Comparison of ENCODE assay signal across 18 cellular contexts in genomic region chr15:90933310-90933709, GRCh38. TPM values are rescaled to one million over a fixed set of nuclear protein-coding genes. Genes with fewer than 3 reads are reported as not detected.
DNase-seq lines count a peak whose midpoint lies in the region; ATAC-seq, FAIRE-seq and TF ChIP-seq lines count a peak whose summit lies in the region.
"Had no signal": no experiment of that assay in that cellular context is flagged by ENCODE, and none has a peak within 500 bp of the region (broad histone marks: within the 10 kb centered on the region; RNA-seq: fewer than 3 reads in every experiment).

No MANE protein-coding gene starts in this region.

- H4K20me1 ChIP-seq in OCI-LY7 (ENCODE audit: insufficient read depth, low read length) (no peaks in the 10 kb centered on the region), K562 (replicated peaks; ENCODE audit: control insufficient read depth, insufficient read depth, low read length) (no peaks in the 10 kb centered on the region), osteoblast (ENCODE audit: insufficient read depth, low read length) (peaks cover 3% of the 10 kb centered on the region)

- in situ Hi-C loops in K562 (cut with MboI), result no loop called here

- peak overlapping the region; percentile 18 for H3K27ac Mint-ChIP-seq in activated T-cell treated with anti-CD3 and anti-CD28 coated beads, Interleukin-2, amount 50 U/mL, for 72 hours

- BruUV-seq in OCI-LY7 (replicated peaks; lab: Mats Ljungman, UMichigan) (no TSS peak), K562 (replicated peaks; lab: Mats Ljungman, UMichigan) (no TSS peak)

- intact Hi-C loops in OCI-LY7 (cut with micrococcal nuclease; ENCODE audit: unreplicated experiment), result loop anchor here (5.0 kb wide), 2 partner anchors 546 to 666 kb away; partner anchors contain the start of genes IQGAP1 and NGRN
- intact Hi-C loops in K562 (cut with micrococcal nuclease), result loop anchor here (5.0 to 10.0 kb wide), 6 partner anchors 99 to 639 kb away; no protein-coding TSS in a partner anchor

- no peak for TF ChIP-seq POLR2A in K562 (conservative IDR thresholded peaks at IDR 0.05)

- peaks cover 71% of the 10 kb centered on the region for H3K4me1 Mint-ChIP-seq in activated T-cell treated with anti-CD3 and anti-CD28 coated beads, Interleukin-2, amount 50 U/mL, for 72 hours (ENCODE audit: low read depth)
- peaks cover 42% of the 10 kb centered on the region for H3K4me1 Mint-ChIP-seq in activated T-cell treated with anti-CD3 and anti-CD28 coated beads, Interleukin-2, amount 50 U/mL, for 4 hours (ENCODE audit: low read depth)

- no peak for TF ChIP-seq EP300 in K562 (IDR thresholded peaks at IDR 0.05; ENCODE audit: low read length)

- H2AFZ ChIP-seq in OCI-LY7 (ENCODE audit: low read length), result peak overlapping the region; percentile 82; the same call in 1 of the 2 replicates
- peak overlapping the region; percentile 91 for H2AFZ ChIP-seq in K562 (ENCODE audit: low read depth, low read length)
- no peak overlapping the region for H2AFZ ChIP-seq in osteoblast (ENCODE audit: low read length)

- H3K9me3 Mint-ChIP-seq in activated T-cell treated with anti-CD3 and anti-CD28 coated beads, Interleukin-2, amount 50 U/mL, for 72 hours, result no peaks in the 10 kb centered on the region
- H3K9me3 Mint-ChIP-seq in activated T-cell treated with anti-CD3 and anti-CD28 coated beads, Interleukin-2, amount 50 U/mL, for 4 hours, result no peaks in the 10 kb centered on the region

- 0% methylated on average over 1 of the region's 1 CpG for WGBS in K562 (ENCODE audit: insufficient coverage, low coverage, missing lambda C conversion rate)

- H3K36me3 ChIP-seq in OCI-LY7 (ENCODE audit: insufficient read depth, low read length) (peaks cover 6% of the 10 kb centered on the region), K562 (ENCODE audit: control insufficient read depth, insufficient read depth, low read length) (peaks cover 24% of the 10 kb centered on the region), osteoblast (ENCODE audit: insufficient read depth, low read length) (peaks cover 17% of the 10 kb centered on the region)

- H3K27ac ChIP-seq in OCI-LY7 (ENCODE audit: low read depth, low read length, poor library complexity, severe bottlenecking) (peak overlapping the region; percentile 81), K562 (ENCODE audit: extremely low read depth, low read depth, low read length) (peak overlapping the region; percentile 92), osteoblast (ENCODE audit: low read depth, low read length) (no peak overlapping the region)

- CTCF ChIA-PET in OCI-LY7 (lab: Charles Lee; ENCODE audit: unreplicated experiment) (interaction anchor here (0.6 to 5.1 kb wide), 7 partner anchors 22 to 151 kb away, joined by 3 to 41 read pairs (median 5); partner anchors contain the start of genes MAN2A2 and RCCD1), K562 (lab: Yijun Ruan, JAX; ENCODE audit: low intra/inter-chr PET ratio) (interaction anchor here (1.1 kb wide), 2 partner anchors 32 to 613 kb away, joined by 3 to 6 read pairs; no protein-coding TSS in a partner anchor)

- no peaks in the 10 kb centered on the region for H3K9me1 ChIP-seq in K562 (ENCODE audit: control insufficient read depth, insufficient read depth, low read length)

- TF ChIP-seq RAD21 in K562 (CRISPR knock-in tag; conservative IDR thresholded peaks at IDR 0.05 in 1 of 2, IDR thresholded peaks at IDR 0.05 in 1 of 2), result no peak

- H3K9me3 ChIP-seq in OCI-LY7 (ENCODE audit: low read length) (no peaks in the 10 kb centered on the region), K562 (replicated peaks; ENCODE audit: control insufficient read depth, insufficient read depth, low read depth, low read length) (no peaks in the 10 kb centered on the region), osteoblast (ENCODE audit: low read depth, low read length) (no peaks in the 10 kb centered on the region)
- H3K9me3 ChIP-seq: HAP-1, Peyer's patch had no signal

- no peak for TF ChIP-seq CTCF in OCI-LY7 (conservative IDR thresholded peaks at IDR 0.05; ENCODE audit: low read length)
- TF ChIP-seq CTCF in K562 (IDR thresholded peaks at IDR 0.05 in 2 of 3, conservative IDR thresholded peaks at IDR 0.05 in 1 of 3; ENCODE audit: insufficient read depth in 2 of 3, low read depth in 1 of 3, low read length in 3 of 3), result no peak
- TF ChIP-seq CTCF in osteoblast (IDR thresholded peaks at IDR 0.05; ENCODE audit: extremely low read depth, low read depth, low read length), result no peak

- FAIRE-seq in K562 (lab: Jason Lieb, UNC), result no peak
- FAIRE-seq: bronchial epithelial cell had no signal

- H3K36me3 Mint-ChIP-seq in activated T-cell treated with anti-CD3 and anti-CD28 coated beads, Interleukin-2, amount 50 U/mL, for 72 hours (ENCODE audit: insufficient read depth in 2 of 2), result peaks cover 3 to 18% of the 10 kb centered on the region in 2 donors
- no peaks in the 10 kb centered on the region for H3K36me3 Mint-ChIP-seq in activated T-cell treated with anti-CD3 and anti-CD28 coated beads, Interleukin-2, amount 50 U/mL, for 4 hours (ENCODE audit: insufficient read depth)

- peak overlapping the region; percentile 77 to 85; a peak in 3 of 4 replicates for H3K9ac ChIP-seq in K562 (ENCODE audit: insufficient read depth in 1 of 2, low read depth in 2 of 2, low read length in 2 of 2)

- H3K27me3 ChIP-seq in K562 (ENCODE audit: control insufficient read depth in 2 of 2, insufficient read depth in 2 of 2, low read length in 2 of 2), result no peaks in the 10 kb centered on the region
- H3K27me3 ChIP-seq in osteoblast (ENCODE audit: insufficient read depth, low read length), result no peaks in the 10 kb centered on the region
- H3K27me3 ChIP-seq: Peyer's patch had no signal

- POLR2A ChIA-PET in OCI-LY7 (lab: Charles Lee) (interaction anchor here (1.5 to 7.2 kb wide), 5 partner anchors 11 to 143 kb away, joined by 3 to 58 read pairs (median 7); partner anchors contain the start of gene RCCD1), K562 (lab: Yijun Ruan, JAX) (interaction anchor here (0.7 to 6.7 kb wide), 11 partner anchors 13 to 629 kb away, joined by 3 to 70 read pairs (median 4); partner anchors contain the start of genes MAN2A2 and RCCD1)

- H3K4me2 ChIP-seq in OCI-LY7 (ENCODE audit: low read length) (peak overlapping the region; percentile 87; the same call in 1 of the 2 replicates), K562 (ENCODE audit: insufficient read depth, low read length) (peak overlapping the region; percentile 93; the same call in 1 of the 2 replicates), osteoblast (ENCODE audit: insufficient read depth, low read length) (no peak overlapping the region)

- peak overlapping the region; percentile 97 to 99 for H3K4me3 Mint-ChIP-seq in activated T-cell treated with anti-CD3 and anti-CD28 coated beads, Interleukin-2, amount 50 U/mL, for 72 hours
- no peak overlapping the region for H3K4me3 Mint-ChIP-seq in activated T-cell treated with anti-CD3 and anti-CD28 coated beads, Interleukin-2, amount 50 U/mL, for 4 hours

- ATAC-seq in activated T-cell treated with anti-CD3 and anti-CD28 coated beads, Interleukin-2, amount 50 U/mL, for 72 hours (replicated peaks in 1 of 2), result no peak
- no peak for ATAC-seq in activated T-cell treated with anti-CD3 and anti-CD28 coated beads, Interleukin-2, amount 50 U/mL, for 4 hours
- no peak for ATAC-seq in K562
- no peak for ATAC-seq in GM19455 (IDR thresholded peaks at IDR 0.05; ENCODE audit: unreplicated experiment)
- ATAC-seq: activated CD4-positive, CD25-positive, alpha-beta regulatory T cell treated with anti-CD3 and anti-CD28 coated beads, Interleukin-2, amount 50 U/mL, for 24 hours had no signal

- H3K4me1 ChIP-seq in OCI-LY7 (ENCODE audit: insufficient read depth, low read length, poor library complexity, severe bottlenecking), result peaks cover 58% of the 10 kb centered on the region
- peaks cover 44 to 69% of the 10 kb centered on the region in 2 experiments for H3K4me1 ChIP-seq in K562 (replicated peaks in 1 of 2; ENCODE audit: control insufficient read depth in 2 of 2, insufficient read depth in 2 of 2, low read length in 2 of 2)
- peaks cover 36% of the 10 kb centered on the region for H3K4me1 ChIP-seq in osteoblast (ENCODE audit: insufficient read depth, low read length)

- no peaks in the 10 kb centered on the region for H3K27me3 Mint-ChIP-seq in activated T-cell treated with anti-CD3 and anti-CD28 coated beads, Interleukin-2, amount 50 U/mL, for 72 hours (ENCODE audit: low read depth)
- H3K27me3 Mint-ChIP-seq in activated T-cell treated with anti-CD3 and anti-CD28 coated beads, Interleukin-2, amount 50 U/mL, for 4 hours (ENCODE audit: low read depth), result no peaks in the 10 kb centered on the region

- DNase-seq in activated T-cell treated with anti-CD3 and anti-CD28 coated beads, Interleukin-2, amount 50 U/mL, for 72 hours, result no peak
- DNase-seq in activated T-cell treated with anti-CD3 and anti-CD28 coated beads, Interleukin-2, amount 50 U/mL, for 4 hours, result no peak
- DNase-seq in OCI-LY7 (ENCODE audit: low spot score) (no peak), K562 (ENCODE audit: extremely low read depth in 1 of 4, low spot score in 3 of 4) (peak in 2 of 4 experiments; percentile 38 to 57), osteoblast (ENCODE audit: insufficient read length, low spot score, missing footprints) (peak; percentile 46), A172 (ENCODE audit: low spot score) (no peak), activated gamma-delta T cell (lab: John Stamatoyannopoulos, UW) (no peak)
- DNase-seq: effector CD4-positive, alpha-beta T cell; GF-D8; hippocampal formation; midbrain; NCI-H2081 treated with DMSO at 0.1 percent for 48 hours; Peyer's patch; stimulated activated naive CD4-positive, alpha-beta T cell treated with Interleukin-2 at 50 U/mL for 16 hours had no signal

- no peaks in the 10 kb centered on the region for H3K9me2 ChIP-seq in OCI-LY7 (ENCODE audit: insufficient read depth, low read length)

- H3K79me2 ChIP-seq in OCI-LY7 (ENCODE audit: insufficient read depth, low read depth, low read length) (peaks cover 17% of the 10 kb centered on the region; the same call in 1 of the 2 replicates), K562 (ENCODE audit: control insufficient read depth, insufficient read depth, low read length) (peaks cover 57% of the 10 kb centered on the region), osteoblast (ENCODE audit: insufficient read depth, low read length) (peaks cover 26% of the 10 kb centered on the region)

- no peak overlapping the region for H3K4me3 ChIP-seq in OCI-LY7 (ENCODE audit: low read depth, low read length, poor library complexity, severe bottlenecking)
- no peak overlapping the region for H3K4me3 ChIP-seq in K562
- H3K4me3 ChIP-seq in osteoblast (ENCODE audit: insufficient read depth, low read length), result no peak overlapping the region
- H3K4me3 ChIP-seq: Peyer's patch had no signal

RNA-seq across cellular contexts. Expression of gene HDDC3, which starts 1.0 kb away (rescaled TPM):
- total RNA-seq in activated T-cell treated with anti-CD3 and anti-CD28 coated beads, Interleukin-2, amount 50 U/mL, for 72 hours, result 10 to 100 TPM; 37.6 to 53.7 TPM
- 10 to 100 TPM; 39.9 to 43.6 (median 40.0) TPM for total RNA-seq in activated T-cell treated with anti-CD3 and anti-CD28 coated beads, Interleukin-2, amount 50 U/mL, for 4 hours
- total RNA-seq in OCI-LY7 (2014; rRNA removed; shearing (Covaris generic)), result 31.8 and 35.8 TPM in 2 replicates
- 38.6 and 39.7 TPM in 2 replicates for total RNA-seq in OCI-LY7 (2022)
- total RNA-seq in K562 (2011; cell fraction: chromatin; rRNA removed; ENCODE audit: low replicate concordance), result 27.3 and 60.3 TPM in 2 replicates
- 59.5 and 62.4 TPM in 2 replicates for total RNA-seq in K562 (2011; cell fraction: nucleolus; rRNA removed)
- 46.9 and 47.9 TPM in 2 replicates for total RNA-seq in K562 (2011; cell fraction: nucleoplasm; rRNA removed)
- total RNA-seq in K562 (2014; rRNA removed), result 54.1 and 64.9 TPM in 2 replicates
- 28.2 and 33.0 TPM in 2 replicates for total RNA-seq in K562 (2014; rRNA removed; fragmentation: Illumina TruSeq; extraction: Trizol)
- total RNA-seq in K562 (2015; rRNA removed; fragmentation: Illumina TruSeq; extraction: Trizol), result 36.6 and 36.9 TPM in 2 replicates
- total RNA-seq in K562 (2021), result 42.6 and 43.0 TPM in 2 replicates
- polyA plus RNA-seq in K562 (2011; rRNA removed), result 30.8 and 33.4 TPM in 2 replicates
- 37.1 and 49.7 TPM in 2 replicates for polyA plus RNA-seq in K562 (2011; cell fraction: cytosol; rRNA removed)
- polyA plus RNA-seq in K562 (2011; cell fraction: nucleus; rRNA removed), result 37.0 and 41.5 TPM in 2 replicates
- polyA plus RNA-seq in K562 (2012), result 29.7 and 31.4 TPM in 2 replicates
- 51.7 and 54.2 TPM in 2 replicates for polyA plus RNA-seq in K562 (2014; fragmentation: Illumina TruSeq; extraction: Trizol)
- 10 to 100 TPM; 14.9 to 21.3 TPM for polyA plus RNA-seq in K562 (2014; fragmentation: Nextera tagmentation; extraction: Ambion mirVana)
- polyA plus RNA-seq in K562 (2014; rRNA removed), result 55.8 and 65.8 TPM in 2 replicates
- polyA minus RNA-seq in K562 (2011; rRNA and poly(A)+ RNA removed), result 21.5 and 26.2 TPM in 2 replicates
- polyA minus RNA-seq in K562 (2011; cell fraction: cytosol; rRNA and poly(A)+ RNA removed), result 10.3 and 15.1 TPM in 2 replicates
- polyA minus RNA-seq in K562 (2011; cell fraction: nucleus; rRNA and poly(A)+ RNA removed), result 28.9 and 44.4 TPM in 2 replicates
- total RNA-seq in osteoblast, result 8.8 and 11.6 TPM in 2 replicates
- total RNA-seq in A172 (2014; rRNA removed; shearing (Covaris generic)), result 11.3 and 15.4 TPM in 2 replicates

RNA-seq across cellular contexts. Expression of gene UNC45A, which starts 1.8 kb away (rescaled TPM):
- total RNA-seq in activated T-cell treated with anti-CD3 and anti-CD28 coated beads, Interleukin-2, amount 50 U/mL, for 72 hours, result 10 to 100 TPM; 65.9 to 76.8 TPM
- 10 to 100 TPM; 63.4 to 70.5 (median 68.0) TPM for total RNA-seq in activated T-cell treated with anti-CD3 and anti-CD28 coated beads, Interleukin-2, amount 50 U/mL, for 4 hours
- 38.3 and 46.1 TPM in 2 replicates for total RNA-seq in OCI-LY7 (2014; rRNA removed; shearing (Covaris generic))
- total RNA-seq in OCI-LY7 (2022) (62.3 and 68.0 TPM in 2 replicates), K562 (2014; rRNA removed) (59.8 and 65.2 TPM in 2 replicates), K562 (2014; rRNA removed; fragmentation: Illumina TruSeq; extraction: Trizol) (19.2 and 22.6 TPM in 2 replicates), K562 (2015; rRNA removed; fragmentation: Illumina TruSeq; extraction: Trizol) (47.7 and 52.5 TPM in 2 replicates), K562 (2021) (79.0 and 79.3 TPM in 2 replicates), osteoblast (72.5 and 74.9 TPM in 2 replicates)
- total RNA-seq in K562 (2011; cell fraction: chromatin; rRNA removed; ENCODE audit: low replicate concordance), result 131 and 331 TPM in 2 replicates
- total RNA-seq in K562 (2011; cell fraction: nucleolus; rRNA removed), result 205 and 228 TPM in 2 replicates
- total RNA-seq in K562 (2011; cell fraction: nucleoplasm; rRNA removed), result 113 and 152 TPM in 2 replicates
- polyA plus RNA-seq in K562 (2011; rRNA removed) (43.7 and 56.7 TPM in 2 replicates), K562 (2014; fragmentation: Illumina TruSeq; extraction: Trizol) (35.7 and 46.7 TPM in 2 replicates), K562 (2014; fragmentation: Nextera tagmentation; extraction: Ambion mirVana) (10 to 100 TPM; 22.4 to 23.1 TPM), K562 (2014; rRNA removed) (54.5 and 55.5 TPM in 2 replicates)
- 46.7 and 62.9 TPM in 2 replicates for polyA plus RNA-seq in K562 (2011; cell fraction: cytosol; rRNA removed)
- polyA plus RNA-seq in K562 (2011; cell fraction: nucleus; rRNA removed), result 163 and 164 TPM in 2 replicates
- polyA plus RNA-seq in K562 (2012), result 75.1 and 75.7 TPM in 2 replicates
- polyA minus RNA-seq in K562 (2011; rRNA and poly(A)+ RNA removed), result 51.9 and 58.7 TPM in 2 replicates
- 50.4 and 51.9 TPM in 2 replicates for polyA minus RNA-seq in K562 (2011; cell fraction: cytosol; rRNA and poly(A)+ RNA removed)
- 51.0 and 77.4 TPM in 2 replicates for polyA minus RNA-seq in K562 (2011; cell fraction: nucleus; rRNA and poly(A)+ RNA removed)
- 64.5 and 64.7 TPM in 2 replicates for total RNA-seq in A172 (2014; rRNA removed; shearing (Covaris generic))

RNA-seq across cellular contexts. Expression of gene RCCD1, which starts 21.4 kb away (rescaled TPM):
- 10 to 100 TPM; 26.2 to 27.6 TPM for total RNA-seq in activated T-cell treated with anti-CD3 and anti-CD28 coated beads, Interleukin-2, amount 50 U/mL, for 72 hours
- total RNA-seq in activated T-cell treated with anti-CD3 and anti-CD28 coated beads, Interleukin-2, amount 50 U/mL, for 4 hours, result 10 to 100 TPM; 11.1 to 18.4 (median 13.1) TPM
- 74.8 and 77.7 TPM in 2 replicates for total RNA-seq in OCI-LY7 (2014; rRNA removed; shearing (Covaris generic))
- total RNA-seq in OCI-LY7 (2022), result 84.5 and 96.9 TPM in 2 replicates
- 100 and 115 TPM in 2 replicates for total RNA-seq in K562 (2011; cell fraction: chromatin; rRNA removed; ENCODE audit: low replicate concordance)
- 74.7 and 75.5 TPM in 2 replicates for total RNA-seq in K562 (2011; cell fraction: nucleolus; rRNA removed)
- 86.9 and 97.7 TPM in 2 replicates for total RNA-seq in K562 (2011; cell fraction: nucleoplasm; rRNA removed)
- 38.1 and 41.2 TPM in 2 replicates for total RNA-seq in K562 (2014; rRNA removed)
- 17.0 and 18.0 TPM in 2 replicates for total RNA-seq in K562 (2014; rRNA removed; fragmentation: Illumina TruSeq; extraction: Trizol)
- 16.7 and 23.7 TPM in 2 replicates for total RNA-seq in K562 (2015; rRNA removed; fragmentation: Illumina TruSeq; extraction: Trizol)
- total RNA-seq in K562 (2021), result 44.0 and 45.9 TPM in 2 replicates
- polyA plus RNA-seq in K562 (2011; rRNA removed), result 28.5 and 39.6 TPM in 2 replicates
- polyA plus RNA-seq in K562 (2011; cell fraction: cytosol; rRNA removed), result 17.6 and 22.6 TPM in 2 replicates
- polyA plus RNA-seq in K562 (2011; cell fraction: nucleus; rRNA removed), result 232 and 244 TPM in 2 replicates
- 41.3 and 51.9 TPM in 2 replicates for polyA plus RNA-seq in K562 (2012)
- 22.3 and 24.7 TPM in 2 replicates for polyA plus RNA-seq in K562 (2014; fragmentation: Illumina TruSeq; extraction: Trizol)
- polyA plus RNA-seq in K562 (2014; fragmentation: Nextera tagmentation; extraction: Ambion mirVana), result 10 to 100 TPM; 11.1 to 12.2 TPM
- polyA plus RNA-seq in K562 (2014; rRNA removed), result 45.2 and 51.4 TPM in 2 replicates
- polyA minus RNA-seq in K562 (2011; rRNA and poly(A)+ RNA removed), result 10.3 and 13.1 TPM in 2 replicates
- 9.4 and 12.6 TPM in 2 replicates for polyA minus RNA-seq in K562 (2011; cell fraction: cytosol; rRNA and poly(A)+ RNA removed)
- 25.3 and 29.9 TPM in 2 replicates for polyA minus RNA-seq in K562 (2011; cell fraction: nucleus; rRNA and poly(A)+ RNA removed)
- 11.2 TPM in 2 replicates for total RNA-seq in osteoblast
- total RNA-seq in A172 (2014; rRNA removed; shearing (Covaris generic)), result 9.2 and 11.0 TPM in 2 replicates

RNA-seq across cellular contexts. Expression of gene MAN2A2, which starts 30.2 kb away (rescaled TPM):
- 100 to 1,000 TPM; 159 to 190 TPM for total RNA-seq in activated T-cell treated with anti-CD3 and anti-CD28 coated beads, Interleukin-2, amount 50 U/mL, for 72 hours
- 100 to 1,000 TPM in 2 of 3 donors, 10 to 100 TPM in 1; 93.2 to 124 (median 122) TPM for total RNA-seq in activated T-cell treated with anti-CD3 and anti-CD28 coated beads, Interleukin-2, amount 50 U/mL, for 4 hours
- total RNA-seq in OCI-LY7 (2014; rRNA removed; shearing (Covaris generic)), result 6.6 and 12.2 TPM in 2 replicates
- total RNA-seq in OCI-LY7 (2022) (11.6 and 17.4 TPM in 2 replicates), K562 (2014; rRNA removed) (35.0 and 53.7 TPM in 2 replicates), K562 (2014; rRNA removed; fragmentation: Illumina TruSeq; extraction: Trizol) (20.6 and 25.0 TPM in 2 replicates), K562 (2015; rRNA removed; fragmentation: Illumina TruSeq; extraction: Trizol) (43.3 and 43.4 TPM in 2 replicates), K562 (2021) (116 and 151 TPM in 2 replicates), osteoblast (15.2 and 20.0 TPM in 2 replicates)
- total RNA-seq in K562 (2011; cell fraction: chromatin; rRNA removed; ENCODE audit: low replicate concordance), result 447 and 1,128 TPM in 2 replicates
- 692 and 704 TPM in 2 replicates for total RNA-seq in K562 (2011; cell fraction: nucleolus; rRNA removed)
- 460 and 506 TPM in 2 replicates for total RNA-seq in K562 (2011; cell fraction: nucleoplasm; rRNA removed)
- polyA plus RNA-seq in K562 (2011; rRNA removed) (71.7 and 195 TPM in 2 replicates), K562 (2014; fragmentation: Illumina TruSeq; extraction: Trizol) (130 and 131 TPM in 2 replicates), K562 (2014; fragmentation: Nextera tagmentation; extraction: Ambion mirVana) (10 to 100 TPM in 1 of 2 experiments, 1 to 10 TPM in 1; 7.3 to 13.7 TPM), K562 (2014; rRNA removed) (114 and 121 TPM in 2 replicates)
- polyA plus RNA-seq in K562 (2011; cell fraction: cytosol; rRNA removed), result 119 and 133 TPM in 2 replicates
- 1,870 and 1,995 TPM in 2 replicates for polyA plus RNA-seq in K562 (2011; cell fraction: nucleus; rRNA removed)
- 92.0 and 210 TPM in 2 replicates for polyA plus RNA-seq in K562 (2012)
- polyA minus RNA-seq in K562 (2011; rRNA and poly(A)+ RNA removed), result 30.7 and 41.4 TPM in 2 replicates
- polyA minus RNA-seq in K562 (2011; cell fraction: cytosol; rRNA and poly(A)+ RNA removed), result 71.5 and 84.4 TPM in 2 replicates
- 264 and 379 TPM in 2 replicates for polyA minus RNA-seq in K562 (2011; cell fraction: nucleus; rRNA and poly(A)+ RNA removed)
- total RNA-seq in A172 (2014; rRNA removed; shearing (Covaris generic)), result 7.3 and 8.0 TPM in 2 replicates

RNA-seq across cellular contexts. Expression of gene FES, which starts 49.0 kb away (rescaled TPM):
- 10 to 100 TPM; 68.3 to 81.5 TPM for total RNA-seq in activated T-cell treated with anti-CD3 and anti-CD28 coated beads, Interleukin-2, amount 50 U/mL, for 72 hours
- 1 to 10 TPM; 3.6 to 8.1 (median 5.8) TPM for total RNA-seq in activated T-cell treated with anti-CD3 and anti-CD28 coated beads, Interleukin-2, amount 50 U/mL, for 4 hours
- total RNA-seq in OCI-LY7 (2014; rRNA removed; shearing (Covaris generic)), result 3.3 and 4.7 TPM in 2 replicates
- total RNA-seq in OCI-LY7 (2022) (3.0 and 3.2 TPM in 2 replicates), K562 (2014; rRNA removed) (0.86 and 1.6 TPM in 2 replicates), K562 (2014; rRNA removed; fragmentation: Illumina TruSeq; extraction: Trizol) (0.73 and 1.1 TPM in 2 replicates), K562 (2015; rRNA removed; fragmentation: Illumina TruSeq; extraction: Trizol) (0.72 and 1.1 TPM in 2 replicates), K562 (2021) (1.3 and 2.6 TPM in 2 replicates), osteoblast (19.2 and 20.3 TPM in 2 replicates)
- 3.7 and 18.5 TPM in 2 replicates for total RNA-seq in K562 (2011; cell fraction: chromatin; rRNA removed; ENCODE audit: low replicate concordance)
- total RNA-seq in K562 (2011; cell fraction: nucleolus; rRNA removed), result 5.1 and 10.8 TPM in 2 replicates
- 3.3 and 6.0 TPM in 2 replicates for total RNA-seq in K562 (2011; cell fraction: nucleoplasm; rRNA removed)
- polyA plus RNA-seq in K562 (2011; rRNA removed) (0.38 and 1.0 TPM in 2 replicates), K562 (2014; fragmentation: Illumina TruSeq; extraction: Trizol) (0.55 and 0.66 TPM in 2 replicates), K562 (2014; fragmentation: Nextera tagmentation; extraction: Ambion mirVana) (under 1 TPM; 0.82 to 0.91 TPM), K562 (2014; rRNA removed) (0.78 and 2.5 TPM in 2 replicates)
- polyA plus RNA-seq in K562 (2011; cell fraction: cytosol; rRNA removed), result 0.83 and 1.2 TPM in 2 replicates
- 4.8 and 6.6 TPM in 2 replicates for polyA plus RNA-seq in K562 (2011; cell fraction: nucleus; rRNA removed)
- polyA plus RNA-seq in K562 (2012), result 1.1 and 2.8 TPM in 2 replicates
- 0.14 and 0.45 TPM in 2 replicates for polyA minus RNA-seq in K562 (2011; rRNA and poly(A)+ RNA removed)
- 0.86 and 2.5 TPM in 2 replicates for polyA minus RNA-seq in K562 (2011; cell fraction: cytosol; rRNA and poly(A)+ RNA removed)
- polyA minus RNA-seq in K562 (2011; cell fraction: nucleus; rRNA and poly(A)+ RNA removed), result 4.0 and 4.3 TPM in 2 replicates
- 0.12 and 0.14 TPM in 2 replicates for total RNA-seq in A172 (2014; rRNA removed; shearing (Covaris generic))
